Comparison of ENCODE assay signal across 8 cellular contexts in the genomic region with DNA sequence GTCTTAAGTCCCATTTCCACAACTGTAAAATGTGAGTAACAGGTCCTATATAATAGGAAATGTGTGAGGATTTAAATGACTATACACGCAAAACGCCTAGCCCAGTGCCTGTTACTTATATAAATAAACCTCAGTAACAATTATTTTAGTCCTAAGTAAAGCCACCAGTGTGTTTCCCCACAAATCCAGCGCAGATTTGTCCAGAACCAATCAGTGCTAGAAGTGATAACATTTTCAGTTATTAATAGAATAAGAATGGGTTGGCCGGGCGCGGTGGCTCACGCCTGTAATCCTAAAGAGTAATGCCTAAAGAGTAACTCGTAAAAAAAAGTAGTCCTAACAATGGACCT.
DNase-seq lines count a peak whose midpoint lies in the region; TF ChIP-seq lines count a peak whose summit lies in the region.

No MANE protein-coding gene starts in this region.

- H3K27ac ChIP-seq in BLaER1 treated with 17β-estradiol and CSF1 and Interleukin-3, amounts not matched to agents 10 nM and 100 nM: peak overlapping the region; percentile 60 to 93 (median 87); a peak in 21 of 22 replicates
- H3K27ac ChIP-seq in MM.1S (ENCODE audit: low read length): no peak overlapping the region
- peak overlapping the region; percentile 76 for H3K27ac ChIP-seq in effector memory CD4-positive, alpha-beta T cell (ENCODE audit: insufficient read depth, low read length, poor library complexity, severe bottlenecking)

- no peaks in the 10 kb centered on the region for H3K27me3 ChIP-seq in BLaER1 treated with 17β-estradiol and CSF1 and Interleukin-3, amounts not matched to agents 10 nM and 100 nM
- H3K27me3 ChIP-seq in MM.1S (replicated peaks; ENCODE audit: insufficient read depth, low read length): no peaks in the 10 kb centered on the region
- no peaks in the 10 kb centered on the region for H3K27me3 ChIP-seq in effector memory CD4-positive, alpha-beta T cell (replicated peaks; ENCODE audit: control insufficient read depth, insufficient read depth, low read length, poor library complexity, severe bottlenecking)

- H3K9me3 ChIP-seq in BLaER1 treated with 17β-estradiol and CSF1 and Interleukin-3, amounts not matched to agents 10 nM and 100 nM (replicated peaks in 1 of 11): no peaks in the 10 kb centered on the region
- no peaks in the 10 kb centered on the region for H3K9me3 ChIP-seq in MM.1S (replicated peaks; ENCODE audit: insufficient read depth, low read length)
- no peaks in the 10 kb centered on the region for H3K9me3 ChIP-seq in effector memory CD4-positive, alpha-beta T cell (ENCODE audit: control insufficient read depth, low read length)

- H3K4me2 ChIP-seq in BLaER1 treated with 17β-estradiol and CSF1 and Interleukin-3, amounts not matched to agents 10 nM and 100 nM: peak overlapping the region; percentile 76 to 97 (median 90)
- peak overlapping the region; percentile 76 for H3K4me2 ChIP-seq in MM.1S (ENCODE audit: low read depth, low read length)

- TF ChIP-seq CTCF in MM.1S (IDR thresholded peaks at IDR 0.05; ENCODE audit: low read length): no peak
- no peak for TF ChIP-seq CTCF in nephron (IDR thresholded peaks at IDR 0.05; ENCODE audit: unreplicated experiment in 3 of 3)

- H3K79me2 ChIP-seq in MM.1S (ENCODE audit: low read length): peaks cover 18% of the 10 kb centered on the region

- H2AFZ ChIP-seq in MM.1S (ENCODE audit: low read length): peak overlapping the region; percentile 93

- no peaks in the 10 kb centered on the region for H3K9me3 Mint-ChIP-seq in nephron

- peak overlapping the region; percentile 80 to 99 (median 89) for H3K4me3 ChIP-seq in BLaER1 treated with 17β-estradiol and CSF1 and Interleukin-3, amounts not matched to agents 10 nM and 100 nM
- peak overlapping the region; percentile 93 for H3K4me3 ChIP-seq in MM.1S (ENCODE audit: low read length)
- H3K4me3 ChIP-seq in effector memory CD4-positive, alpha-beta T cell (ENCODE audit: insufficient read depth, low read depth, low read length, poor library complexity, severe bottlenecking): peak overlapping the region; percentile 91

- H3K36me3 ChIP-seq in BLaER1 treated with 17β-estradiol and CSF1 and Interleukin-3, amounts not matched to agents 10 nM and 100 nM: peaks cover 0 to 5% (median 0%) of the 10 kb centered on the region in 11 experiments; a peak in 1 of 22 replicates
- no peaks in the 10 kb centered on the region for H3K36me3 ChIP-seq in MM.1S (replicated peaks; ENCODE audit: insufficient read depth, low read length)
- no peaks in the 10 kb centered on the region for H3K36me3 ChIP-seq in effector memory CD4-positive, alpha-beta T cell (ENCODE audit: control insufficient read depth, insufficient read depth, low read length)

- peaks cover 3% of the 10 kb centered on the region for H3K27me3 Mint-ChIP-seq in nephron (ENCODE audit: low read depth)

- no peaks in the 10 kb centered on the region for H3K36me3 Mint-ChIP-seq in nephron (ENCODE audit: low read depth)

- H3K4me1 Mint-ChIP-seq in nephron: peaks cover 19% of the 10 kb centered on the region

- DNase-seq in MM.1S (peak; percentile 11), NCI-H2107 treated with DMSO at 0.1 percent for 48 hours (lab: John Stamatoyannopoulos, UW; ENCODE audit: unreplicated experiment) (no peak)
- no peak for DNase-seq in effector memory CD4-positive, alpha-beta T cell
- no peak for DNase-seq in stimulated activated CD4-positive, alpha-beta T cell treated with anti-CD3 and anti-CD28 coated beads, Interleukin-2, amount 100 ng/mL, for 24 hours
- DNase-seq in activated effector memory CD4-positive, alpha-beta T cell treated with Interleukin-2 at 50 U/mL for 16 hours: no peak
- DNase-seq in NK-92 treated with Interleukin-12 subunit alpha and Interleukin-12 subunit beta, amount 100 ng/mL, for 24 hours (lab: John Stamatoyannopoulos, UW): no peak

- H3K9ac ChIP-seq in BLaER1 treated with 17β-estradiol and CSF1 and Interleukin-3, amounts not matched to agents 10 nM and 100 nM: peak overlapping the region; percentile 82 to 94 (median 89)
- H3K9ac ChIP-seq in MM.1S (ENCODE audit: low read length): peak overlapping the region; percentile 83

- H3K27ac Mint-ChIP-seq in nephron: peak overlapping the region; percentile 87 to 97 (median 96)

- H4K20me1 ChIP-seq in BLaER1 treated with 17β-estradiol and CSF1 and Interleukin-3, amounts not matched to agents 10 nM and 100 nM: 0 out of 22 replicates have a peak, but pooled peaks cover 0 to 5% (median 0%) of the 10 kb centered on the region in 11 experiments
- H4K20me1 ChIP-seq in MM.1S (ENCODE audit: insufficient read depth, low read length): no peaks in the 10 kb centered on the region

- H3K4me3 Mint-ChIP-seq in nephron: peak overlapping the region; percentile 98 to 99 (median 99)

- no peaks in the 10 kb centered on the region for H3K9me2 ChIP-seq in MM.1S (replicated peaks; ENCODE audit: insufficient read depth, low read length)

- H3K4me1 ChIP-seq in BLaER1 treated with 17β-estradiol and CSF1 and Interleukin-3, amounts not matched to agents 10 nM and 100 nM: peaks cover 10 to 17% (median 15%) of the 10 kb centered on the region in 10 experiments
- H3K4me1 ChIP-seq in MM.1S (ENCODE audit: low read length): no peaks in the 10 kb centered on the region
- no peaks in the 10 kb centered on the region for H3K4me1 ChIP-seq in effector memory CD4-positive, alpha-beta T cell (ENCODE audit: control insufficient read depth, insufficient read depth, low read length, poor library complexity, severe bottlenecking)

- H3F3A ChIP-seq in MM.1S (ENCODE audit: insufficient read depth, low read length): no peaks in the 10 kb centered on the region
